Comparison of ENCODE assay signal across 27 cellular contexts in genomic region chr3:193068365-193068764, GRCh38.
DNase-seq lines count a peak whose midpoint lies in the region; TF ChIP-seq lines count a peak whose summit lies in the region.
"Had no signal": no experiment of that assay in that cellular context is flagged by ENCODE, and none has a peak within 500 bp of the region (broad histone marks: within the 10 kb centered on the region; RNA-seq: fewer than 3 reads in every experiment).

No MANE protein-coding gene starts in this region.

- POLR2A ChIA-PET in HEK293 (lab: Yijun Ruan, JAX), result no interaction called here

- no peaks in the 10 kb centered on the region for H3K9me3 ChIP-seq in HEK293 (ENCODE audit: control insufficient read depth, insufficient read depth, low read depth, low read length)
- H3K9me3 ChIP-seq: A549, BE2C, BLaER1, Caco-2 had no signal

- no peaks in the 10 kb centered on the region for H3K36me3 ChIP-seq in HEK293 (ENCODE audit: control insufficient read depth in 2 of 2, insufficient read depth in 1 of 2, low read length in 2 of 2)
- H3K36me3 ChIP-seq: BE2C; BLaER1; BLaER1 treated with 17β-estradiol and CSF1 and Interleukin-3, amounts not matched to agents 10 nM and 100 nM had no signal

- no peak overlapping the region for H3K27ac ChIP-seq in HEK293 (ENCODE audit: extremely low read depth, low read depth, low read length)
- H3K27ac ChIP-seq: 22Rv1; A549; BLaER1; BLaER1 treated with 17β-estradiol and CSF1 and Interleukin-3, amounts not matched to agents 10 nM and 100 nM; C4-2B had no signal

- CTCF ChIA-PET in HEK293 (lab: Yijun Ruan, JAX), result no interaction called here

- H3K4me3 ChIP-seq in HEK293 (ENCODE audit: low read depth, low read length), result no peak overlapping the region
- H3K4me3 ChIP-seq: A549; BLaER1; BLaER1 treated with 17β-estradiol and CSF1 and Interleukin-3, amounts not matched to agents 10 nM and 100 nM had no signal

- H3K4me1 ChIP-seq in HEK293 (ENCODE audit: control insufficient read depth, insufficient read depth, low read length), result no peaks in the 10 kb centered on the region
- H3K4me1 ChIP-seq: A549; BE2C; BLaER1; BLaER1 treated with 17β-estradiol and CSF1 and Interleukin-3, amounts not matched to agents 10 nM and 100 nM; Caco-2 had no signal

- no peak for TF ChIP-seq CTCF in HEK293 (tag by site-specific recombination; IDR thresholded peaks at IDR 0.05)

- DNase-seq in NOMO-1 treated with dmso at 0.1 percent for 144 hours (lab: John Stamatoyannopoulos, UW; ENCODE audit: unreplicated experiment), result no peak
- DNase-seq: 8988T; ACHN; AML-193; BE2C; C1 segment of cervical spinal cord; Caco-2; Calu3; CD4-positive, alpha-beta memory T cell; CD4-positive, alpha-beta T cell; CD4-positive, CD25-positive, alpha-beta regulatory T cell; CD8-positive, alpha-beta memory T cell; CD8-positive, alpha-beta T cell; COR-L47; DMS 273 treated with DMSO at 0.1 percent for 48 hours; DMS153; DMS53; DMS79; DMS79 treated with DMSO at 0.1 percent for 48 hours; DND-41; EL had no signal

TF ChIP-seq in HEK293, 187 proteins besides CTCF, POLR2A, EP300 and RAD21:
- no peak for TF ChIP-seq ZBTB26 (tag by site-specific recombination; optimal IDR thresholded peaks at IDR 0.05)
- TF ChIP-seq, protein P1, sequence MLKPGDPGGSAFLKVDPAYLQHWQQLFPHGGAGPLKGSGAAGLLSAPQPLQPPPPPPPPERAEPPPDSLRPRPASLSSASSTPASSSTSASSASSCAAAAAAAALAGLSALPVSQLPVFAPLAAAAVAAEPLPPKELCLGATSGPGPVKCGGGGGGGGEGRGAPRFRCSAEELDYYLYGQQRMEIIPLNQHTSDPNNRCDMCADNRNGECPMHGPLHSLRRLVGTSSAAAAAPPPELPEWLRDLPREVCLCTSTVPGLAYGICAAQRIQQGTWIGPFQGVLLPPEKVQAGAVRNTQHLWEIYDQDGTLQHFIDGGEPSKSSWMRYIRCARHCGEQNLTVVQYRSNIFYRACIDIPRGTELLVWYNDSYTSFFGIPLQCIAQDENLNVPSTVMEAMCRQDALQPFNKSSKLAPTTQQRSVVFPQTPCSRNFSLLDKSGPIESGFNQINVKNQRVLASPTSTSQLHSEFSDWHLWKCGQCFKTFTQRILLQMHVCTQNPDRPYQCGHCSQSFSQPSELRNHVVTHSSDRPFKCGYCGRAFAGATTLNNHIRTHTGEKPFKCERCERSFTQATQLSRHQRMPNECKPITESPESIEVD (tag by site-specific recombination; IDR thresholded peaks at IDR 0.05), result no peak
- peak; percentile 94 for TF ChIP-seq ZNF510 (tag by site-specific recombination; IDR thresholded peaks at IDR 0.05; ENCODE audit: insufficient replicate concordance)
- TF ChIP-seq ZNF654 (tag by site-specific recombination; IDR thresholded peaks at IDR 0.05; ENCODE audit: low read depth), result no peak
